ENCODE assay signal across 13 cellular contexts in the genomic region with DNA sequence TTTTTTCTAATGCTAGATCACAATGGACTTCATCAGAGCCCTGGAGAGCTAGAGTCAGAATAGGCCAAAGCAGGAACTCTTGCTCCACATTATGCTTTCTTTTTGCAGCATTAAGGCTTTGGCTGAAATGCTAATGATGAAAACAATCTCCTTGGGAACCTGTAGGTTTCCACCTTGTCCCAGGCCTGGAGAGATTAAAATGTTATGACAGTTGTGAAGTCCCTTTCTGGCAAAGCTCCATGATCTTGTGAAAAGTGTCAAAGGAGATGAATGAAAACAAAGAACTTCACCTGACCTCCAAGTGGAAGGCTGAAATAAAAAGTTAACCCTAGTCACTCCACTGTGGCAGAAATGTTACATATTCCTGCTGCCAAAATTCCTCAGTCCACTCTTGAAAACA.
DNase-seq lines count a peak whose midpoint lies in the region; TF ChIP-seq lines count a peak whose summit lies in the region.
"Had no signal": no experiment of that assay in that cellular context is flagged by ENCODE, and none has a peak within 500 bp of the region (broad histone marks: within the 10 kb centered on the region; RNA-seq: fewer than 3 reads in every experiment).

No MANE protein-coding gene starts in this region.

- H3K9me3 ChIP-seq in parathyroid adenoma (ENCODE audit: control insufficient read depth, low read length) = no peaks in the 10 kb centered on the region

- H2AFZ ChIP-seq in parathyroid adenoma = peak overlapping the region; percentile 54

- TF ChIP-seq CTCF in dorsolateral prefrontal cortex (IDR thresholded peaks at IDR 0.05 in 54 of 56, conservative IDR thresholded peaks at IDR 0.05 in 2 of 56; ENCODE audit: low read depth in 1 of 56, partially characterized antibody in 56 of 56) = no peak
- no peak for TF ChIP-seq CTCF in parathyroid adenoma (IDR thresholded peaks at IDR 0.05)

- in situ Hi-C loops in G401 (cut with HindIII; ENCODE audit: low sequenced_read_pairs) = no loop called here

- no peaks in the 10 kb centered on the region for H3K79me2 ChIP-seq in parathyroid adenoma

- peaks cover 21% of the 10 kb centered on the region for H3K4me1 ChIP-seq in parathyroid adenoma

- H3K27ac ChIP-seq in dorsolateral prefrontal cortex = peak overlapping the region in 43 of 59 donors; percentile 1 to 83 (median 53)
- peak overlapping the region; percentile 30 for H3K27ac ChIP-seq in parathyroid adenoma

- no peaks in the 10 kb centered on the region for H3K27me3 ChIP-seq in dorsolateral prefrontal cortex
- no peaks in the 10 kb centered on the region for H3K27me3 ChIP-seq in parathyroid adenoma (ENCODE audit: control insufficient read depth, insufficient read depth, low read length)

- H3K4me3 ChIP-seq in dorsolateral prefrontal cortex (no peak overlapping the region), parathyroid adenoma (ENCODE audit: low read depth, low read length) (no peak overlapping the region)

- DNase-seq in Ammon's horn (ENCODE audit: low spot score) = peak; percentile 7
- DNase-seq in HT-29 (ENCODE audit: low spot score) = peak; percentile 37
- no peak for DNase-seq in dorsolateral prefrontal cortex
- DNase-seq in COLO829 (ENCODE audit: low spot score) = no peak
- no peak for DNase-seq in AG20443 (ENCODE audit: low spot score)
- no peak for DNase-seq in G401 (ENCODE audit: low spot score)
- DNase-seq: CD4-positive, alpha-beta T cell; H7; MV-4-11; NCI-H1436; NCI-H2029 treated with DMSO at 0.1 percent for 48 hours; PC-3 had no signal

- no peak overlapping the region for H3K9ac ChIP-seq in parathyroid adenoma

- no peak overlapping the region for H3K4me2 ChIP-seq in parathyroid adenoma (ENCODE audit: low read length)

- H3K36me3 ChIP-seq in parathyroid adenoma (ENCODE audit: control insufficient read depth, insufficient read depth, low read length) = no peaks in the 10 kb centered on the region

- intact Hi-C loops in dorsolateral prefrontal cortex (cut with DNase I) = no loop called here

Comparison
In these comparisons a context has a peak if more than half of its experiments do, and no peak if none do; other contexts are left out.
1. DNase-seq: peak in Ammon's horn (single experiment) and HT-29 (single experiment); none in dorsolateral prefrontal cortex (0 of 10), COLO829 (single experiment), AG20443 (single experiment) and G401 (single experiment).